28 cellular contexts compared by ENCODE assay signal in genomic region chr10:11131112-11131639, GRCh38.
"Had no signal": no experiment of that assay in that cellular context is flagged by ENCODE, and none has a peak within 500 bp of the region (broad histone marks: within the 10 kb centered on the region; RNA-seq: fewer than 3 reads in every experiment).

No MANE protein-coding gene starts in this region.

- H3K4me1 ChIP-seq: vagina had no signal

- H3K4me3 ChIP-seq: cardiac muscle cell, esophagus squamous epithelium, gastroesophageal sphincter, heart left ventricle, lower lobe of right lung, neural progenitor cell, sigmoid colon, vagina had no signal

- ATAC-seq: gastroesophageal sphincter; left cardiac atrium; naive thymus-derived CD4-positive, alpha-beta T cell; stimulated activated naive B cell treated with anti-CD40 and anti-IgM and Interleukin-4, amounts not matched to agents 10 μg/mL and 1 μg/mL and 100 μg/mL, for 72 hours had no signal

- DNase-seq: activated CD4-positive, alpha-beta T cell treated with anti-CD3 and anti-CD28 coated beads for 4 hours; activated CD4-positive, alpha-beta T cell treated with anti-CD3 and anti-CD28 coated beads, Interleukin-2, amount 50 U/mL, for 48 hours; activated CD4-positive, CD25-positive, alpha-beta regulatory T cell; activated CD8-positive, alpha-beta memory T cell treated with anti-CD3 and anti-CD28 coated beads, Interleukin-2, amount 50 U/mL, for 48 hours; activated effector memory CD4-positive, alpha-beta T cell treated with Interleukin-2 at 50 U/mL for 16 hours; activated naive CD4-positive, alpha-beta T cell treated with anti-CD3 and anti-CD28 coated beads for 36 hours; activated naive CD8-positive, alpha-beta T cell treated with anti-CD3 and anti-CD28 coated beads, Interleukin-2, amount 10 ng/mL, durations not matched to agents 7 days and 5 days; activated T-cell treated with anti-CD3 and anti-CD28 coated beads, Interleukin-2, amount 50 U/mL, for 48 hours; amygdala; dermis blood vessel endothelial cell; effector CD8-positive, alpha-beta T cell; esophagus squamous epithelium; heart left ventricle; islet precursor cell; left cardiac atrium; lower lobe of right lung; mesendoderm; naive thymus-derived CD4-positive, alpha-beta T cell; posterior cingulate gyrus; sigmoid colon; stimulated activated CD4-positive, alpha-beta T cell treated with anti-CD3 and anti-CD28 coated beads, Interleukin-2, amount 100 ng/mL, for 48 hours; stimulated activated CD8-positive, alpha-beta memory T cell treated with anti-CD3 and anti-CD28 coated beads, Interleukin-4, amount 100 ng/mL, for 48 hours; stimulated activated naive B cell treated with anti-CD40 and anti-IgM and Interleukin-4, amounts not matched to agents 10 μg/mL and 1 μg/mL and 100 μg/mL, for 72 hours; trophoblast cell had no signal

- H2AFZ ChIP-seq: neural progenitor cell had no signal

- H3K36me3 ChIP-seq: cardiac muscle cell, esophagus squamous epithelium, gastroesophageal sphincter, heart left ventricle, lower lobe of right lung, neural progenitor cell, sigmoid colon, vagina had no signal

- H3K9me3 ChIP-seq: esophagus squamous epithelium, gastroesophageal sphincter, lower lobe of right lung, sigmoid colon, vagina had no signal

- H3K27ac ChIP-seq: cardiac muscle cell, esophagus squamous epithelium, gastroesophageal sphincter, heart left ventricle, lower lobe of right lung, neural progenitor cell, sigmoid colon, vagina had no signal

- H3K27me3 ChIP-seq: cardiac muscle cell, esophagus squamous epithelium, gastroesophageal sphincter, heart left ventricle, neural progenitor cell, sigmoid colon, vagina had no signal

- H3K4me2 ChIP-seq: neural progenitor cell had no signal

- H3K9ac ChIP-seq: neural progenitor cell had no signal
